ENCODE assay signal across 19 cellular contexts in the genomic region with DNA sequence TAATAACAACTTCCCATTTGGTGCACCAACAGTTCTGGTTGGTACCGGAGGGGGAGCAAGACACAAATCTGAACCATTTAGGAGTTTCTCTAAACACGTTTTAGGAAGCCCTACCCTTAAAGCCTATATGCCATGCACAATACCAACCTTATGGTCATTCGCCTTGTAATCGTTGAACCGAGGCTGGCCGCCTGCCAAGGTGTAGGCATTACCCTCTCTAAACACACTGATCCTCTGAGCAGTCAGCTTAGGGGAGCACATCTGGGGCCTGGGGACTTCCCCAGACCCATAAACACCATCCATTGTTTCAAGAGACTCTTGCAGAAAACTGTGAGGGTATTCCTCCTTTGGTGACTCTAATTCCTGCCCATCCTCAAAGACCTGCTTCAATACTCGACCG. TPM values are rescaled to one million over a fixed set of nuclear protein-coding genes. Genes with fewer than 3 reads are reported as not detected.
"Had no signal": no experiment of that assay in that cellular context is flagged by ENCODE, and none has a peak within 500 bp of the region (broad histone marks: within the 10 kb centered on the region; RNA-seq: fewer than 3 reads in every experiment).

No MANE protein-coding gene starts in this region.

- DNase-seq: activated CD4-positive, alpha-beta T cell treated with anti-CD3 and anti-CD28 coated beads, Interleukin-2, amount 10 ng/mL, durations not matched to agents 24 days and 14 days; activated CD8-positive, alpha-beta memory T cell treated with anti-CD3 and anti-CD28 coated beads for 24 hours; activated naive CD4-positive, alpha-beta T cell treated with Interleukin-2 at 50 U/mL for 16 hours; activated naive CD8-positive, alpha-beta T cell treated with anti-CD3 and anti-CD28 coated beads, Interleukin-2, amount 50 U/mL, for 24 hours; esophagus squamous epithelium; foreskin keratinocyte; heart left ventricle; left lung; stimulated activated CD4-positive, alpha-beta T cell treated with anti-CD3 and anti-CD28 coated beads, Interleukin-15, amount 100 ng/mL, for 24 hours; stimulated activated CD4-positive, alpha-beta T cell treated with anti-CD3 and anti-CD28 coated beads, Interleukin-4, amount 100 ng/mL, for 24 hours had no signal

- H3K27ac ChIP-seq: ascending aorta, esophagus squamous epithelium, foreskin keratinocyte, heart left ventricle, left lung had no signal

- H3K9me3 ChIP-seq: ascending aorta, esophagus squamous epithelium, heart left ventricle, left lung had no signal

- H3K9me3 Mint-ChIP-seq: activated CD4-positive, alpha-beta T cell treated with anti-CD3 and anti-CD28 coated beads, Interleukin-2, amount 10 ng/mL, durations not matched to agents 24 days and 14 days; memory B cell; nephron; stimulated activated naive CD8-positive, alpha-beta T cell treated with anti-CD3 and anti-CD28 coated beads, Interleukin-15, Interleukin-2, amounts not matched to agents 100 ng/mL and 50 ng/mL, for 24 hours; WTC11 had no signal

- H3K4me1 ChIP-seq: ascending aorta, esophagus squamous epithelium, foreskin keratinocyte, heart left ventricle had no signal

- H3K27me3 Mint-ChIP-seq: activated CD4-positive, alpha-beta T cell treated with anti-CD3 and anti-CD28 coated beads, Interleukin-2, amount 10 ng/mL, durations not matched to agents 24 days and 14 days had no signal

- H3K36me3 Mint-ChIP-seq: memory B cell, WTC11 had no signal

- ATAC-seq: activated naive CD8-positive, alpha-beta T cell treated with anti-CD3 and anti-CD28 coated beads, Interleukin-2, amount 50 U/mL, for 24 hours; foreskin keratinocyte; heart left ventricle; left lung; WTC11 had no signal

- H3K27ac Mint-ChIP-seq: activated CD4-positive, alpha-beta T cell treated with anti-CD3 and anti-CD28 coated beads, Interleukin-2, amount 10 ng/mL, durations not matched to agents 24 days and 14 days; activated naive CD8-positive, alpha-beta T cell treated with anti-CD3 and anti-CD28 coated beads, Interleukin-2, amount 50 U/mL, for 24 hours; memory B cell; nephron; stimulated activated naive CD8-positive, alpha-beta T cell treated with anti-CD3 and anti-CD28 coated beads, Interleukin-15, Interleukin-2, amounts not matched to agents 100 ng/mL and 50 ng/mL, for 24 hours; WTC11 had no signal

- H3K4me3 ChIP-seq: ascending aorta, esophagus squamous epithelium, heart left ventricle, left lung had no signal

- H3K36me3 ChIP-seq: ascending aorta, esophagus squamous epithelium, heart left ventricle, left lung had no signal

- H3K27me3 ChIP-seq: ascending aorta, esophagus squamous epithelium, heart left ventricle, left lung had no signal

- H3K4me1 Mint-ChIP-seq: activated CD4-positive, alpha-beta T cell treated with anti-CD3 and anti-CD28 coated beads, Interleukin-2, amount 10 ng/mL, durations not matched to agents 24 days and 14 days; activated naive CD8-positive, alpha-beta T cell treated with anti-CD3 and anti-CD28 coated beads, Interleukin-2, amount 50 U/mL, for 24 hours; memory B cell; nephron; WTC11 had no signal

- H3K4me3 Mint-ChIP-seq: activated CD4-positive, alpha-beta T cell treated with anti-CD3 and anti-CD28 coated beads, Interleukin-2, amount 10 ng/mL, durations not matched to agents 24 days and 14 days; activated naive CD8-positive, alpha-beta T cell treated with anti-CD3 and anti-CD28 coated beads, Interleukin-2, amount 50 U/mL, for 24 hours; memory B cell; nephron; stimulated activated naive CD8-positive, alpha-beta T cell treated with anti-CD3 and anti-CD28 coated beads, Interleukin-15, Interleukin-2, amounts not matched to agents 100 ng/mL and 50 ng/mL, for 24 hours; WTC11 had no signal

RNA-seq across cellular contexts. Expression of a gene that starts 0.3 kb away (rescaled TPM):
- total RNA-seq: activated CD4-positive, alpha-beta T cell treated with anti-CD3 and anti-CD28 coated beads, Interleukin-2, amount 10 ng/mL, durations not matched to agents 24 days and 14 days; ascending aorta; bronchial epithelial cell; esophagus squamous epithelium; foreskin keratinocyte; left lung; omental fat pad; pulmonary artery endothelial cell; temporal lobe; WTC11 had no signal
- polyA plus RNA-seq: foreskin keratinocyte had no signal
